In the genomic region with DNA sequence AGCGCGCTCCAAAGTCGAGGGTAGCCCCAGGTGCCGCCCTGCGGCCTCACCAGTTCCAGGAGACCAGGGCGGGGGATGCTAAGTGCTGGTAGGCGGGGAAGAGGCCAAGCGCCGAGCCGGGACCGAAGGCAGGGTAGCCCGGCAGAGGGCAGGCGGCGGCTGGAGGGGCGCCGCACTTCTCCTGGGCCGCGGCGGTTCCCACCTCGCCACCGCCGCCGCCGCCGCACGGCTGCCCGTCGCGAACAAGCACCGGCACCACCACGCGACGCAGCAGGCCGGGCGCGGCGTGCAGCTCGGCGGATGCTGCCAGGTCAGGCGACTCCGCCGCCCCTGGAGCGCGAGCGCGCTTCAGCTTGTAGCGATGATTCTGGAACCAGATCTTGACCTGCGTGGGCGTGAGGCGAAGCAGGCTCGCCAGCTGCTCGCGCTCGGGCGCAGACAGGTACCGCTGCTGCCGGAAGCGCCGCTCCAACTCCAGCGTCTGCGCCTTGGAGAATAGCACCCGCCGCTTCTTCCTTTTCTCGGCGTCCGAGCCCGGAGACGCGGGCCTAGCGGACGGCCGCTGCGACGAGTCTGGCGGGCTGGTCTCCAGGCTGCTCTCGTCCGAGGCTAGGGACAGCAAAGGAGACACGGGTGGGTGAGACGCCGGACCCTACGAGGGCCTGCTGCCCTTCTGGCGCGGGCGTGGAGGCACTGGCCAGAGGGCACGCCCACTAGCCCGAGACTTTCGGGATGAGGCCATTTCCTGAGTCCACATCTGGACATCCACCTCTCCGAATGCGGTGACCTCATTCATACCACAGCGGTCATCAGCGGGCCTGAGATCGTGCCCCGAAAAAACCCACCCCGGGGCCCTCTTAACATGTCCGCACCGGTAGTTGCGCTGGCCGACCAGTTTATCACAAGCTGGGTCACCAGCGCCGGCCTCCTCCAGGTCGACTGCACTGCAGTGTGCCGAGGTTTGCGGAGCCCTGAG, we compare ENCODE assay signal across 8 cellular contexts. TPM values are rescaled to one million over a fixed set of nuclear protein-coding genes. Genes with fewer than 3 reads are reported as not detected.
DNase-seq lines count a peak whose midpoint lies in the region; ATAC-seq and TF ChIP-seq lines count a peak whose summit lies in the region.

No MANE protein-coding gene starts in this region.

- peaks cover 19% of the 10 kb centered on the region for H3K27me3 ChIP-seq in effector memory CD4-positive, alpha-beta T cell (replicated peaks; ENCODE audit: control insufficient read depth, insufficient read depth, low read length, poor library complexity, severe bottlenecking)

- intact Hi-C loops in left colon (cut with DNase I, micrococcal nuclease), result no loop called here

- in situ Hi-C loops in G401 (cut with HindIII; ENCODE audit: low sequenced_read_pairs), result no loop called here

- no peak overlapping the region for H3K27ac ChIP-seq in effector memory CD4-positive, alpha-beta T cell (ENCODE audit: insufficient read depth, low read length, poor library complexity, severe bottlenecking)

- H3K4me3 Mint-ChIP-seq in brain, result peak overlapping the region; percentile 59 to 79 (median 72)
- H3K4me3 Mint-ChIP-seq in type B pancreatic cell, result peak overlapping the region; percentile 85

- no peak overlapping the region for H3K4me3 ChIP-seq in effector memory CD4-positive, alpha-beta T cell (ENCODE audit: insufficient read depth, low read depth, low read length, poor library complexity, severe bottlenecking)

- H3K36me3 Mint-ChIP-seq in brain, result no peaks in the 10 kb centered on the region
- no peaks in the 10 kb centered on the region for H3K36me3 Mint-ChIP-seq in type B pancreatic cell

- ATAC-seq in left colon, result peak; percentile 68

- no peaks in the 10 kb centered on the region for H3K27me3 Mint-ChIP-seq in brain
- H3K27me3 Mint-ChIP-seq in type B pancreatic cell, result peaks cover 48% of the 10 kb centered on the region

- DNase-seq in EL (peak; percentile 34), M059J (ENCODE audit: low read depth) (peak; percentile 12), left colon (peak in 1 of 2 donors; percentile 30), type B pancreatic cell (ENCODE audit: extremely low spot score, unreplicated experiment) (no peak), G401 (ENCODE audit: low spot score) (no peak), DMS114 treated with DMSO at 0.1 percent for 48 hours (lab: John Stamatoyannopoulos, UW; ENCODE audit: unreplicated experiment) (no peak)
- DNase-seq in effector memory CD4-positive, alpha-beta T cell, result no peak

- H3K9me3 ChIP-seq in effector memory CD4-positive, alpha-beta T cell (ENCODE audit: control insufficient read depth, low read length), result no peaks in the 10 kb centered on the region

- H3K9me3 Mint-ChIP-seq in brain (peaks cover 0 to 3% (median 0%) of the 10 kb centered on the region in 5 experiments), type B pancreatic cell (no peaks in the 10 kb centered on the region)

- TF ChIP-seq CTCF in brain (conservative IDR thresholded peaks at IDR 0.05), result no peak
- no peak for TF ChIP-seq CTCF in type B pancreatic cell (conservative IDR thresholded peaks at IDR 0.05)

- no peaks in the 10 kb centered on the region for H3K4me1 ChIP-seq in effector memory CD4-positive, alpha-beta T cell (ENCODE audit: control insufficient read depth, insufficient read depth, low read length, poor library complexity, severe bottlenecking)

- H3K4me1 Mint-ChIP-seq in brain, result peaks cover 4% of the 10 kb centered on the region
- no peaks in the 10 kb centered on the region for H3K4me1 Mint-ChIP-seq in type B pancreatic cell (ENCODE audit: unreplicated experiment)

- H3K27ac Mint-ChIP-seq in brain, result no peak overlapping the region
- peak overlapping the region; percentile 43 for H3K27ac Mint-ChIP-seq in type B pancreatic cell

- no peaks in the 10 kb centered on the region for H3K36me3 ChIP-seq in effector memory CD4-positive, alpha-beta T cell (ENCODE audit: control insufficient read depth, insufficient read depth, low read length)

RNA-seq across cellular contexts. Expression of a gene that starts 1.3 kb away (rescaled TPM):
- not detected in 2 replicates for total RNA-seq in M059J (2014; rRNA removed; shearing (Covaris generic))
- 5.3 TPM for polyA plus RNA-seq in brain (ENCODE audit: insufficient read depth, low read depth, low replicate concordance)
- total RNA-seq in left colon (not detected), type B pancreatic cell (ENCODE audit: low replicate concordance) (1.1 and 2.1 TPM in 2 replicates)
- not detected in 2 replicates for total RNA-seq in G401 (2014; rRNA removed; shearing (Covaris generic))

Comparison
In these comparisons a context has a peak if more than half of its experiments do, and no peak if none do; other contexts are left out.
1. DNase-seq: peak in EL (single experiment) and M059J (single experiment); none in type B pancreatic cell (single experiment), G401 (single experiment), effector memory CD4-positive, alpha-beta T cell (0 of 3) and DMS114 treated with DMSO at 0.1 percent for 48 hours (single experiment).